ENCODE assay signal across 29 cellular contexts in the genomic region with DNA sequence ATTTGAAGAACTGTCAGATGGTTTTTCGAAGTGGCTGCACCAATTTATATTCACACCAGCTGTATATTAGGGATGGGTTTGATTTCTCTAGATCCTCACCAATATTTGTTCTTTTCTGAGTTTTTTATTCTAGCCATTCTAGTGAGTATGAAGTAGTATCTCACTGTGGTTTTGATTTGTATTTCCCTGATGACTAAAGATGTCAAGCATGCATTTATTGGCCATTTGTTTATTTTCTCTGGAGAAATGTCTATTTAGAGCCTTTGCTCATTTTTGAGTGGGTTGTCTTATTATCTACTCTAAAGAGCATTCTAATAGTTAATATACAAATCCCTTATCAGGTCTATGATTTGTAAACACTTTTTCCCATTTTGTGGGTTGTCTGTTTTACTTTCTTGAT.
"Had no signal": no experiment of that assay in that cellular context is flagged by ENCODE, and none has a peak within 500 bp of the region (broad histone marks: within the 10 kb centered on the region; RNA-seq: fewer than 3 reads in every experiment).

No MANE protein-coding gene starts in this region.

- H3K9me3 Mint-ChIP-seq: activated CD4-positive, alpha-beta T cell treated with anti-CD3 and anti-CD28 coated beads, Interleukin-2, amount 10 ng/mL, durations not matched to agents 7 days and 5 days; T-helper 1 cell treated with Interleukin-12 subunit alpha and Interleukin-12 subunit beta and Interleukin-4 antibody, amounts not matched to agents 30 μg/mL and 1 μg/mL, for 36 hours had no signal

- H3K27me3 ChIP-seq: ascending aorta, breast epithelium, heart left ventricle, pancreas, right atrium auricular region, suprapubic skin, tibial artery, upper lobe of right lung had no signal

- H3K9me3 ChIP-seq: ascending aorta, breast epithelium, heart left ventricle, pancreas, psoas muscle, right atrium auricular region, suprapubic skin, tibial artery, upper lobe of right lung had no signal

- H3K27ac Mint-ChIP-seq: activated CD4-positive, alpha-beta T cell treated with anti-CD3 and anti-CD28 coated beads, Interleukin-2, amount 10 ng/mL, durations not matched to agents 7 days and 5 days; activated CD8-positive, alpha-beta memory T cell treated with anti-CD3 and anti-CD28 coated beads, Interleukin-2, amount 10 ng/mL, durations not matched to agents 7 days and 5 days; activated CD8-positive, alpha-beta T cell treated with anti-CD3 and anti-CD28 coated beads, Interleukin-2, amount 10 ng/mL, durations not matched to agents 7 days and 5 days; activated naive CD4-positive, alpha-beta T cell treated with anti-CD3 and anti-CD28 coated beads, Interleukin-2, amount 50 U/mL, for 72 hours; immature natural killer cell; naive thymus-derived CD4-positive, alpha-beta T cell; stimulated activated naive B cell treated with anti-CD40 and anti-IgM and Interleukin-4, amounts not matched to agents 10 μg/mL and 1 μg/mL and 100 μg/mL, for 72 hours; T-helper 1 cell treated with Interleukin-12 subunit alpha and Interleukin-12 subunit beta and Interleukin-4 antibody, amounts not matched to agents 30 μg/mL and 1 μg/mL, for 36 hours had no signal

- H3K4me3 Mint-ChIP-seq: activated CD4-positive, alpha-beta T cell treated with anti-CD3 and anti-CD28 coated beads, Interleukin-2, amount 10 ng/mL, durations not matched to agents 7 days and 5 days; activated CD8-positive, alpha-beta memory T cell treated with anti-CD3 and anti-CD28 coated beads, Interleukin-2, amount 10 ng/mL, durations not matched to agents 7 days and 5 days; activated CD8-positive, alpha-beta T cell treated with anti-CD3 and anti-CD28 coated beads, Interleukin-2, amount 10 ng/mL, durations not matched to agents 7 days and 5 days; immature natural killer cell; naive thymus-derived CD4-positive, alpha-beta T cell; stimulated activated naive B cell treated with anti-CD40 and anti-IgM and Interleukin-4, amounts not matched to agents 10 μg/mL and 1 μg/mL and 100 μg/mL, for 72 hours; T-helper 1 cell treated with Interleukin-12 subunit alpha and Interleukin-12 subunit beta and Interleukin-4 antibody, amounts not matched to agents 30 μg/mL and 1 μg/mL, for 36 hours had no signal

- H3K4me1 Mint-ChIP-seq: activated CD4-positive, alpha-beta T cell treated with anti-CD3 and anti-CD28 coated beads, Interleukin-2, amount 10 ng/mL, durations not matched to agents 7 days and 5 days; activated CD8-positive, alpha-beta memory T cell treated with anti-CD3 and anti-CD28 coated beads, Interleukin-2, amount 10 ng/mL, durations not matched to agents 7 days and 5 days; immature natural killer cell; naive thymus-derived CD4-positive, alpha-beta T cell; stimulated activated naive B cell treated with anti-CD40 and anti-IgM and Interleukin-4, amounts not matched to agents 10 μg/mL and 1 μg/mL and 100 μg/mL, for 72 hours had no signal

- H3K36me3 Mint-ChIP-seq: activated CD8-positive, alpha-beta memory T cell treated with anti-CD3 and anti-CD28 coated beads, Interleukin-2, amount 10 ng/mL, durations not matched to agents 7 days and 5 days; activated naive CD4-positive, alpha-beta T cell treated with anti-CD3 and anti-CD28 coated beads, Interleukin-2, amount 50 U/mL, for 72 hours; naive thymus-derived CD4-positive, alpha-beta T cell; stimulated activated naive B cell treated with anti-CD40 and anti-IgM and Interleukin-4, amounts not matched to agents 10 μg/mL and 1 μg/mL and 100 μg/mL, for 72 hours had no signal

- H3K27ac ChIP-seq: ascending aorta, breast epithelium, heart left ventricle, pancreas, psoas muscle, right atrium auricular region, suprapubic skin, tibial artery, upper lobe of right lung had no signal

- DNase-seq: activated CD4-positive, alpha-beta T cell treated with anti-CD3 and anti-CD28 coated beads for 1 hour; activated CD4-positive, alpha-beta T cell treated with anti-CD3 and anti-CD28 coated beads, Interleukin-2, amount 10 ng/mL, durations not matched to agents 7 days and 5 days; activated CD8-positive, alpha-beta memory T cell treated with anti-CD3 and anti-CD28 coated beads, Interleukin-2, amount 10 ng/mL, durations not matched to agents 7 days and 5 days; activated CD8-positive, alpha-beta T cell treated with anti-CD3 and anti-CD28 coated beads, Interleukin-2, amount 10 ng/mL, durations not matched to agents 7 days and 5 days; activated naive CD4-positive, alpha-beta T cell; activated T-cell treated with anti-CD3 and anti-CD28 coated beads, Interleukin-2, amount 50 U/mL, for 48 hours; central memory CD4-positive, alpha-beta T cell; effector memory CD4-positive, alpha-beta T cell; heart left ventricle; hypothalamus; immature natural killer cell; midbrain; naive thymus-derived CD4-positive, alpha-beta T cell; nucleus accumbens; pancreas; psoas muscle; stimulated activated CD4-positive, alpha-beta T cell treated with anti-CD3 and anti-CD28 coated beads, Interleukin-15, amount 100 ng/mL, for 24 hours; stimulated activated CD4-positive, alpha-beta T cell treated with anti-CD3 and anti-CD28 coated beads, Interleukin-2, amount 100 ng/mL, for 24 hours; stimulated activated naive B cell treated with anti-CD40 and anti-IgM and Interleukin-4, amounts not matched to agents 10 μg/mL and 1 μg/mL and 100 μg/mL, for 72 hours; SW 1271; T-helper 9 cell; tibial artery; upper lobe of right lung had no signal

- H3K27me3 Mint-ChIP-seq: activated CD4-positive, alpha-beta T cell treated with anti-CD3 and anti-CD28 coated beads, Interleukin-2, amount 10 ng/mL, durations not matched to agents 7 days and 5 days; activated CD8-positive, alpha-beta memory T cell treated with anti-CD3 and anti-CD28 coated beads, Interleukin-2, amount 10 ng/mL, durations not matched to agents 7 days and 5 days; naive thymus-derived CD4-positive, alpha-beta T cell; stimulated activated naive B cell treated with anti-CD40 and anti-IgM and Interleukin-4, amounts not matched to agents 10 μg/mL and 1 μg/mL and 100 μg/mL, for 72 hours had no signal

- H3K4me1 ChIP-seq: ascending aorta, breast epithelium, heart left ventricle, psoas muscle, right atrium auricular region, suprapubic skin, tibial artery, upper lobe of right lung had no signal

- H3K4me3 ChIP-seq: ascending aorta, breast epithelium, heart left ventricle, pancreas, psoas muscle, right atrium auricular region, suprapubic skin, tibial artery, upper lobe of right lung had no signal

- H3K36me3 ChIP-seq: ascending aorta, breast epithelium, heart left ventricle, pancreas, right atrium auricular region, suprapubic skin, tibial artery, upper lobe of right lung had no signal
